25 cellular contexts compared by ENCODE assay signal in the genomic region with DNA sequence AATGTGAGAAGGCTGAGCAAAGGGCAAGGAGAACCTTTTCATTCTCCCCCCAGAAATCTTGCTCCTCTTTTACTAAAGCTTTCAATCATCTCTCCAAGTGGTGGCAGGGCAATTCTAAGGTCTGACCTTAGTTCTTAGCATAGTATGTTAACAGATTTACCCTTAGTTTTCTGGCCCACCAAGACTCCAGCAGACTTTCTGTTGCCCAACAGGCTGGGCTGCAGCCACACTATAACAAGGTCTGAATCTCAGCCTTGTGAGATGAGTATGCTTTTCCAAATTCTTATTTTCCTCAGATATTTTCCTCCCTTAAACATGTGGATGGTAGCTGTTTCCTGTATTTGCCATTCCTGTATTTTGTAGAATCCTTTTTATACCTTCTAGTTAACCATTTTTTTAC.
"Had no signal": no experiment of that assay in that cellular context is flagged by ENCODE, and none has a peak within 500 bp of the region (broad histone marks: within the 10 kb centered on the region; RNA-seq: fewer than 3 reads in every experiment).

No MANE protein-coding gene starts in this region.

- H3K9ac ChIP-seq: parathyroid adenoma had no signal

- H3K4me3 ChIP-seq: coronary artery, esophagus squamous epithelium, gastrocnemius medialis, lung, mucosa of descending colon, sigmoid colon, thoracic aorta, tibial nerve, upper lobe of left lung, uterus had no signal

- H2AFZ ChIP-seq: parathyroid adenoma had no signal

- H3K9me3 ChIP-seq: esophagus squamous epithelium, gastrocnemius medialis, mucosa of descending colon, sigmoid colon, thoracic aorta, tibial nerve, upper lobe of left lung, uterus had no signal

- DNase-seq: dermis blood vessel endothelial cell; effector memory CD8-positive, alpha-beta T cell; erythroblast; esophagus squamous epithelium; foreskin fibroblast; gastrocnemius medialis; head of caudate nucleus; mucosa of descending colon; naive B cell; sigmoid colon; stimulated activated CD4-positive, alpha-beta T cell treated with anti-CD3 and anti-CD28 coated beads, Interleukin-4, amount 100 ng/mL, for 4 hours; stimulated activated naive CD8-positive, alpha-beta T cell treated with anti-CD3 and anti-CD28 coated beads, Interleukin-15, Interleukin-2, amounts not matched to agents 100 U/mL and 50 U/mL, for 24 hours; upper lobe of left lung; uterus had no signal

- H3K9me3 Mint-ChIP-seq: effector memory CD8-positive, alpha-beta T cell; memory B cell; mesothelial cell of epicardium; naive B cell; natural killer cell treated with Interleukin-12 subunit alpha and Interleukin-12 subunit beta and Interleukin-15 and Interleukin-18, amount 100 ng/mL, for 72 hours; neural crest cell; stimulated activated memory B cell treated with anti-CD40 and anti-IgM and Interleukin-4, amounts not matched to agents 10 μg/mL and 1 μg/mL and 100 μg/mL, for 72 hours had no signal

- H3K36me3 Mint-ChIP-seq: memory B cell; mesothelial cell of epicardium; naive B cell; natural killer cell treated with Interleukin-12 subunit alpha and Interleukin-12 subunit beta and Interleukin-15 and Interleukin-18, amount 100 ng/mL, for 72 hours; stimulated activated memory B cell treated with anti-CD40 and anti-IgM and Interleukin-4, amounts not matched to agents 10 μg/mL and 1 μg/mL and 100 μg/mL, for 72 hours had no signal

- H3K36me3 ChIP-seq: esophagus squamous epithelium, gastrocnemius medialis, sigmoid colon, thoracic aorta, tibial nerve, upper lobe of left lung, uterus had no signal

- H3K27ac ChIP-seq: coronary artery, esophagus squamous epithelium, gastrocnemius medialis, parathyroid adenoma, sigmoid colon, thoracic aorta, tibial nerve, upper lobe of left lung, uterus had no signal

- H3K27ac Mint-ChIP-seq: effector memory CD8-positive, alpha-beta T cell; memory B cell; mesothelial cell of epicardium; natural killer cell treated with Interleukin-12 subunit alpha and Interleukin-12 subunit beta and Interleukin-15 and Interleukin-18, amount 100 ng/mL, for 72 hours; progenitor cell of endocrine pancreas; stimulated activated memory B cell treated with anti-CD40 and anti-IgM and Interleukin-4, amounts not matched to agents 10 μg/mL and 1 μg/mL and 100 μg/mL, for 72 hours had no signal

- H3K27me3 ChIP-seq: esophagus squamous epithelium, gastrocnemius medialis, sigmoid colon, tibial nerve, upper lobe of left lung, uterus had no signal

- H3K4me3 Mint-ChIP-seq: effector memory CD8-positive, alpha-beta T cell; memory B cell; mesothelial cell of epicardium; naive B cell; natural killer cell treated with Interleukin-12 subunit alpha and Interleukin-12 subunit beta and Interleukin-15 and Interleukin-18, amount 100 ng/mL, for 72 hours; neural crest cell; stimulated activated memory B cell treated with anti-CD40 and anti-IgM and Interleukin-4, amounts not matched to agents 10 μg/mL and 1 μg/mL and 100 μg/mL, for 72 hours had no signal

- ATAC-seq: effector memory CD8-positive, alpha-beta T cell; gastrocnemius medialis; mucosa of descending colon; natural killer cell treated with Interleukin-12 subunit alpha and Interleukin-12 subunit beta and Interleukin-15 and Interleukin-18, amount 100 ng/mL, for 72 hours; stimulated activated memory B cell treated with anti-CD40 and anti-IgM and Interleukin-4, amounts not matched to agents 10 μg/mL and 1 μg/mL and 100 μg/mL, for 72 hours; stimulated activated naive CD8-positive, alpha-beta T cell treated with anti-CD3 and anti-CD28 coated beads, Interleukin-15, Interleukin-2, amounts not matched to agents 100 U/mL and 50 U/mL, for 24 hours had no signal

- H3K27me3 Mint-ChIP-seq: effector memory CD8-positive, alpha-beta T cell; memory B cell; naive B cell; natural killer cell treated with Interleukin-12 subunit alpha and Interleukin-12 subunit beta and Interleukin-15 and Interleukin-18, amount 100 ng/mL, for 72 hours; progenitor cell of endocrine pancreas; stimulated activated memory B cell treated with anti-CD40 and anti-IgM and Interleukin-4, amounts not matched to agents 10 μg/mL and 1 μg/mL and 100 μg/mL, for 72 hours had no signal
